ENCODE assay signal across 18 cellular contexts in genomic region chr4:2478220-2478619, GRCh38. TPM values are rescaled to one million over a fixed set of nuclear protein-coding genes. Genes with fewer than 3 reads are reported as not detected.
DNase-seq lines count a peak whose midpoint lies in the region; ATAC-seq and TF ChIP-seq lines count a peak whose summit lies in the region.
"Had no signal": no experiment of that assay in that cellular context is flagged by ENCODE, and none has a peak within 500 bp of the region (broad histone marks: within the 10 kb centered on the region; RNA-seq: fewer than 3 reads in every experiment).

No MANE protein-coding gene starts in this region.

- H3K27ac ChIP-seq in Panc1 (ENCODE audit: low read length), result no peak overlapping the region
- no peak overlapping the region for H3K27ac ChIP-seq in endodermal cell (ENCODE audit: low read depth, low read length)

- intact Hi-C loops in Panc1 (cut with micrococcal nuclease; ENCODE audit: unreplicated experiment), result no loop called here

- H3K27me3 ChIP-seq in Panc1 (ENCODE audit: control insufficient read depth, insufficient read depth, low read length) (no peaks in the 10 kb centered on the region), endodermal cell (ENCODE audit: control insufficient read depth, insufficient read depth, low read length, poor library complexity, severe bottlenecking) (no peaks in the 10 kb centered on the region)

- WGBS in endodermal cell (ENCODE audit: insufficient coverage in 1 of 2, insufficient read length in 1 of 2), 2 experiments, result 67 to 81% methylated on average over 3 of the region's 3 CpGs

- no peaks in the 10 kb centered on the region for H3K36me3 ChIP-seq in Panc1 (ENCODE audit: control insufficient read depth, insufficient read depth, low read length)
- H3K36me3 ChIP-seq in endodermal cell (ENCODE audit: control insufficient read depth, insufficient read depth, low read length), result peaks cover 41% of the 10 kb centered on the region

- no peaks in the 10 kb centered on the region for H3K9me3 ChIP-seq in Panc1 (ENCODE audit: control insufficient read depth, insufficient read depth, low read depth, low read length)
- peaks cover 2% of the 10 kb centered on the region for H3K9me3 ChIP-seq in endodermal cell (ENCODE audit: control insufficient read depth, low read length)

- H3K4me1 ChIP-seq in Panc1 (ENCODE audit: control insufficient read depth, insufficient read depth, low read length), result peaks cover 4% of the 10 kb centered on the region
- no peaks in the 10 kb centered on the region for H3K4me1 ChIP-seq in endodermal cell (ENCODE audit: control insufficient read depth, insufficient read depth, low read length)

- H3K4me1 Mint-ChIP-seq in activated naive CD8-positive, alpha-beta T cell (ENCODE audit: low read depth), result peaks cover 85% of the 10 kb centered on the region
- peaks cover 77% of the 10 kb centered on the region for H3K4me1 Mint-ChIP-seq in activated naive CD8-positive, alpha-beta T cell treated with anti-CD3 and anti-CD28 coated beads for 36 hours
- peaks cover 50% of the 10 kb centered on the region for H3K4me1 Mint-ChIP-seq in endodermal cell
- H3K4me1 Mint-ChIP-seq in stimulated activated effector memory CD8-positive, alpha-beta T cell treated with anti-CD3 and anti-CD28 coated beads, Interleukin-12 subunit alpha, Interleukin-12 subunit beta, amount 100 ng/mL, for 72 hours, result peaks cover 88% of the 10 kb centered on the region

- H3K27ac Mint-ChIP-seq in activated naive CD8-positive, alpha-beta T cell, result peak overlapping the region; percentile 36
- no peak overlapping the region for H3K27ac Mint-ChIP-seq in activated naive CD8-positive, alpha-beta T cell treated with anti-CD3 and anti-CD28 coated beads for 36 hours
- H3K27ac Mint-ChIP-seq in endodermal cell, result peak overlapping the region; percentile 45
- H3K27ac Mint-ChIP-seq in stimulated activated effector memory CD8-positive, alpha-beta T cell treated with anti-CD3 and anti-CD28 coated beads, Interleukin-12 subunit alpha, Interleukin-12 subunit beta, amount 100 ng/mL, for 72 hours, result peak overlapping the region; percentile 74
- H3K27ac Mint-ChIP-seq: activated CD4-positive, alpha-beta T cell treated with anti-CD3 and anti-CD28 coated beads, Interleukin-2, amount 10 ng/mL, durations not matched to agents 7 days and 5 days had no signal

- DNase-seq in activated naive CD8-positive, alpha-beta T cell treated with anti-CD3 and anti-CD28 coated beads for 36 hours, result no peak
- DNase-seq in Panc1 (ENCODE audit: low read depth, low spot score) (no peak), endodermal cell (no peak), occipital lobe (lab: John Stamatoyannopoulos, UW) (no peak), NCI-H187 treated with DMSO at 0.1 percent for 48 hours (lab: John Stamatoyannopoulos, UW) (no peak)
- no peak for DNase-seq in stimulated activated effector memory CD8-positive, alpha-beta T cell treated with anti-CD3 and anti-CD28 coated beads, Interleukin-12 subunit alpha, Interleukin-12 subunit beta, amount 100 ng/mL, for 72 hours (ENCODE audit: low spot score in 2 of 2)
- DNase-seq: activated CD4-positive, alpha-beta T cell treated with anti-CD3 and anti-CD28 coated beads, Interleukin-2, amount 10 ng/mL, durations not matched to agents 7 days and 5 days; activated effector memory CD4-positive, alpha-beta T cell treated with anti-CD3 and anti-CD28 coated beads, Interleukin-2, amount 50 U/mL, for 16 hours; DMS53; effector memory CD4-positive, alpha-beta T cell; foreskin melanocyte; NCI-H146; NCI-H526 treated with DMSO at 0.1 percent for 48 hours had no signal

- ATAC-seq in Panc1 (peak; percentile 43; the same call in 1 of the 2 replicates), HG03097 (IDR thresholded peaks at IDR 0.05; ENCODE audit: low FRiP score, unreplicated experiment) (no peak)
- no peak for ATAC-seq in stimulated activated effector memory CD8-positive, alpha-beta T cell treated with anti-CD3 and anti-CD28 coated beads, Interleukin-12 subunit alpha, Interleukin-12 subunit beta, amount 100 ng/mL, for 72 hours

- H3K27me3 Mint-ChIP-seq in activated naive CD8-positive, alpha-beta T cell, result no peaks in the 10 kb centered on the region
- no peaks in the 10 kb centered on the region for H3K27me3 Mint-ChIP-seq in activated naive CD8-positive, alpha-beta T cell treated with anti-CD3 and anti-CD28 coated beads for 36 hours
- H3K27me3 Mint-ChIP-seq in endodermal cell (ENCODE audit: insufficient read depth), result no peaks in the 10 kb centered on the region
- H3K27me3 Mint-ChIP-seq: activated CD4-positive, alpha-beta T cell treated with anti-CD3 and anti-CD28 coated beads, Interleukin-2, amount 10 ng/mL, durations not matched to agents 7 days and 5 days had no signal

- TF ChIP-seq CTCF in Panc1 (IDR thresholded peaks at IDR 0.05) (no peak), endodermal cell (conservative IDR thresholded peaks at IDR 0.05) (no peak)

- no peak overlapping the region for H3K9ac ChIP-seq in endodermal cell (ENCODE audit: extremely low read depth, low read length, poor library complexity, severe bottlenecking)

- BruUV-seq in Panc1 (replicated peaks; lab: Mats Ljungman, UMichigan), result TSS peak; percentile 35

- CTCF ChIA-PET in Panc1 (lab: Charles Lee), result no interaction called here

- in situ Hi-C loops in Panc1 (cut with HindIII; ENCODE audit: low pct_unique_long_range_greater_than_20kb, low sequenced_read_pairs), result no loop called here

- H3K36me3 Mint-ChIP-seq in activated naive CD8-positive, alpha-beta T cell, result peaks cover 7% of the 10 kb centered on the region
- H3K36me3 Mint-ChIP-seq in activated naive CD8-positive, alpha-beta T cell treated with anti-CD3 and anti-CD28 coated beads for 36 hours, result peaks cover 53% of the 10 kb centered on the region
- H3K36me3 Mint-ChIP-seq in endodermal cell (ENCODE audit: low read depth), result peaks cover 37% of the 10 kb centered on the region
- H3K36me3 Mint-ChIP-seq in stimulated activated effector memory CD8-positive, alpha-beta T cell treated with anti-CD3 and anti-CD28 coated beads, Interleukin-12 subunit alpha, Interleukin-12 subunit beta, amount 100 ng/mL, for 72 hours, result peaks cover 76% of the 10 kb centered on the region

- no peaks in the 10 kb centered on the region for H3K9me3 Mint-ChIP-seq in activated naive CD8-positive, alpha-beta T cell (ENCODE audit: low read depth)
- H3K9me3 Mint-ChIP-seq in activated naive CD8-positive, alpha-beta T cell treated with anti-CD3 and anti-CD28 coated beads for 36 hours, result no peaks in the 10 kb centered on the region
- no peaks in the 10 kb centered on the region for H3K9me3 Mint-ChIP-seq in endodermal cell
- H3K9me3 Mint-ChIP-seq in stimulated activated effector memory CD8-positive, alpha-beta T cell treated with anti-CD3 and anti-CD28 coated beads, Interleukin-12 subunit alpha, Interleukin-12 subunit beta, amount 100 ng/mL, for 72 hours, result no peaks in the 10 kb centered on the region
- H3K9me3 Mint-ChIP-seq: activated CD4-positive, alpha-beta T cell treated with anti-CD3 and anti-CD28 coated beads, Interleukin-2, amount 10 ng/mL, durations not matched to agents 7 days and 5 days had no signal

- no peak overlapping the region for H3K4me3 ChIP-seq in Panc1 (ENCODE audit: low read depth in 2 of 2, low read length in 2 of 2)
- no peak overlapping the region for H3K4me3 ChIP-seq in endodermal cell (ENCODE audit: low read length)
- H3K4me3 ChIP-seq: lung, smooth muscle cell had no signal

- POLR2A ChIA-PET in Panc1 (lab: Charles Lee), result no interaction called here

- H3K4me3 Mint-ChIP-seq in activated naive CD8-positive, alpha-beta T cell, result peak overlapping the region; percentile 46
- no peak overlapping the region for H3K4me3 Mint-ChIP-seq in activated naive CD8-positive, alpha-beta T cell treated with anti-CD3 and anti-CD28 coated beads for 36 hours
- no peak overlapping the region for H3K4me3 Mint-ChIP-seq in endodermal cell
- peak overlapping the region; percentile 55 for H3K4me3 Mint-ChIP-seq in stimulated activated effector memory CD8-positive, alpha-beta T cell treated with anti-CD3 and anti-CD28 coated beads, Interleukin-12 subunit alpha, Interleukin-12 subunit beta, amount 100 ng/mL, for 72 hours
- H3K4me3 Mint-ChIP-seq: activated CD4-positive, alpha-beta T cell treated with anti-CD3 and anti-CD28 coated beads, Interleukin-2, amount 10 ng/mL, durations not matched to agents 7 days and 5 days had no signal

RNA-seq across cellular contexts. Expression of gene RNF4, which starts 9.3 kb away (rescaled TPM):
- 10 to 100 TPM; 93.3 to 94.5 TPM for total RNA-seq in activated naive CD8-positive, alpha-beta T cell treated with anti-CD3 and anti-CD28 coated beads for 36 hours
- total RNA-seq in Panc1 (2021; ENCODE audit: unreplicated experiment) (55.0 TPM), endodermal cell (10 to 100 TPM; 73.2 to 93.6 TPM), occipital lobe (29.6 TPM)
- 59.0 TPM for polyA plus RNA-seq in Panc1 (2012; ENCODE audit: insufficient read length)
- 68.6 TPM for polyA plus RNA-seq in endodermal cell (2013, experiment 1 of 2)
- polyA plus RNA-seq in endodermal cell (2013, experiment 2 of 2), result 67.6 TPM

RNA-seq across cellular contexts. Expression of gene FAM193A, which starts 58.2 kb away (rescaled TPM):
- 10 to 100 TPM; 18.9 TPM for total RNA-seq in activated naive CD8-positive, alpha-beta T cell treated with anti-CD3 and anti-CD28 coated beads for 36 hours
- total RNA-seq in Panc1 (2021; ENCODE audit: unreplicated experiment) (25.7 TPM), endodermal cell (10 to 100 TPM; 32.1 to 39.0 TPM), occipital lobe (15.0 TPM)
- 16.8 TPM for polyA plus RNA-seq in Panc1 (2012; ENCODE audit: insufficient read length)
- polyA plus RNA-seq in endodermal cell (2013, experiment 1 of 2), result 26.9 TPM
- polyA plus RNA-seq in endodermal cell (2013, experiment 2 of 2), result 25.5 TPM

RNA-seq across cellular contexts. Expression of gene CFAP99, which starts 59.5 kb away (rescaled TPM):
- total RNA-seq in activated naive CD8-positive, alpha-beta T cell treated with anti-CD3 and anti-CD28 coated beads for 36 hours, result not detected
- total RNA-seq in Panc1 (2021; ENCODE audit: unreplicated experiment), result 0.33 TPM
- 0.21 TPM for polyA plus RNA-seq in Panc1 (2012; ENCODE audit: insufficient read length)
- not detected for total RNA-seq in endodermal cell
- not detected for polyA plus RNA-seq in endodermal cell (2013, experiment 1 of 2)
- not detected for polyA plus RNA-seq in endodermal cell (2013, experiment 2 of 2)
- total RNA-seq in occipital lobe, result not detected
- total RNA-seq: activated CD4-positive, alpha-beta T cell treated with anti-CD3 and anti-CD28 coated beads, Interleukin-2, amount 10 ng/mL, durations not matched to agents 7 days and 5 days; H1; smooth muscle cell had no signal
- polyA plus RNA-seq: H1, smooth muscle cell had no signal

RNA-seq across cellular contexts. Expression of gene ZFYVE28, which starts 59.8 kb away (rescaled TPM):
- 1 to 10 TPM; 3.8 to 4.6 TPM for total RNA-seq in activated naive CD8-positive, alpha-beta T cell treated with anti-CD3 and anti-CD28 coated beads for 36 hours
- 11.9 TPM for total RNA-seq in Panc1 (2021; ENCODE audit: unreplicated experiment)
- polyA plus RNA-seq in Panc1 (2012; ENCODE audit: insufficient read length), result 13.0 TPM
- 1 to 10 TPM in 1 of 2 donors, under 1 TPM in 1; 0.73 to 1.6 TPM for total RNA-seq in endodermal cell
- 0.32 TPM for polyA plus RNA-seq in endodermal cell (2013, experiment 1 of 2)
- 0.29 TPM for polyA plus RNA-seq in endodermal cell (2013, experiment 2 of 2)
- 3.7 TPM for total RNA-seq in occipital lobe
- polyA plus RNA-seq: smooth muscle cell had no signal

Comparison
In these comparisons a context has a peak if more than half of its experiments do, and no peak if none do; other contexts are left out.
1. H3K4me3 Mint-ChIP-seq: peak in activated naive CD8-positive, alpha-beta T cell (single experiment) and stimulated activated effector memory CD8-positive, alpha-beta T cell treated with anti-CD3 and anti-CD28 coated beads, Interleukin-12 subunit alpha, Interleukin-12 subunit beta, amount 100 ng/mL, for 72 hours (single experiment); none in activated naive CD8-positive, alpha-beta T cell treated with anti-CD3 and anti-CD28 coated beads for 36 hours (single experiment) and endodermal cell (single experiment).